ENCODE assay signal across 1 cellular context in the genomic region with DNA sequence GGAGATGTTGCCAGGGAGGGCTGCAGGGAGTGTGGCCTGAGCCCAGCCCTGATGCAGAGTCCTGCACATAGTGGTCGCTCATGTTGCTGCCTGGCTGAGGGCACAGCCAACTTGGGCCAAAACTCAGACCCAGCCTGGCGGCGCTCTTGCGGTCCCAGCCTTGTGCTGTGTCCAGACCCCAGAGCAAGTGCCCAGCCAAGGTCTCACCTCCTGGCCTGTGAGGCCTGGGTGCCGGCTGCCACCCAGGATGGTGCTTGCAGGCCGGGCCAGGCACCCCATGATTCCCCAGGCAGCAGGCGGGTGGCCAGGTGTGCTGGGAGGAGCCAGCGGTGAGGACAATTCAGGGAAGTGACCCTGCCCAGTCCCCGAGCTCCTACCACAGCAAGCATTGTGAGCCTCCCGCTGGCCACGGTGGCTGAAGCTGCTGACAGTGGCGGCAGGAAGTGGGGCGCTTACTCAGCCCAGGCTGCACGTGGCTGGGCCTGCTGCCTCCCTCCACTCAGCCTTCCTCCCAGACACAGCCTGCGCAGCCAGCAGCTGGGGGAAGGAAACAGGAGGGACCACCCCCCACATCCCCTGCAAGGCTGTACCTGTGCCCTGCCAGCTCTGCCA.
TF ChIP-seq lines count a peak whose summit lies in the region.

No MANE protein-coding gene starts in this region.

TF ChIP-seq in HepG2, 621 proteins besides CTCF, POLR2A, EP300 and RAD21 (continues in another document):
- no peak for TF ChIP-seq AHR (CRISPR knock-in tag; IDR thresholded peaks at IDR 0.05)
- TF ChIP-seq, protein P1, sequence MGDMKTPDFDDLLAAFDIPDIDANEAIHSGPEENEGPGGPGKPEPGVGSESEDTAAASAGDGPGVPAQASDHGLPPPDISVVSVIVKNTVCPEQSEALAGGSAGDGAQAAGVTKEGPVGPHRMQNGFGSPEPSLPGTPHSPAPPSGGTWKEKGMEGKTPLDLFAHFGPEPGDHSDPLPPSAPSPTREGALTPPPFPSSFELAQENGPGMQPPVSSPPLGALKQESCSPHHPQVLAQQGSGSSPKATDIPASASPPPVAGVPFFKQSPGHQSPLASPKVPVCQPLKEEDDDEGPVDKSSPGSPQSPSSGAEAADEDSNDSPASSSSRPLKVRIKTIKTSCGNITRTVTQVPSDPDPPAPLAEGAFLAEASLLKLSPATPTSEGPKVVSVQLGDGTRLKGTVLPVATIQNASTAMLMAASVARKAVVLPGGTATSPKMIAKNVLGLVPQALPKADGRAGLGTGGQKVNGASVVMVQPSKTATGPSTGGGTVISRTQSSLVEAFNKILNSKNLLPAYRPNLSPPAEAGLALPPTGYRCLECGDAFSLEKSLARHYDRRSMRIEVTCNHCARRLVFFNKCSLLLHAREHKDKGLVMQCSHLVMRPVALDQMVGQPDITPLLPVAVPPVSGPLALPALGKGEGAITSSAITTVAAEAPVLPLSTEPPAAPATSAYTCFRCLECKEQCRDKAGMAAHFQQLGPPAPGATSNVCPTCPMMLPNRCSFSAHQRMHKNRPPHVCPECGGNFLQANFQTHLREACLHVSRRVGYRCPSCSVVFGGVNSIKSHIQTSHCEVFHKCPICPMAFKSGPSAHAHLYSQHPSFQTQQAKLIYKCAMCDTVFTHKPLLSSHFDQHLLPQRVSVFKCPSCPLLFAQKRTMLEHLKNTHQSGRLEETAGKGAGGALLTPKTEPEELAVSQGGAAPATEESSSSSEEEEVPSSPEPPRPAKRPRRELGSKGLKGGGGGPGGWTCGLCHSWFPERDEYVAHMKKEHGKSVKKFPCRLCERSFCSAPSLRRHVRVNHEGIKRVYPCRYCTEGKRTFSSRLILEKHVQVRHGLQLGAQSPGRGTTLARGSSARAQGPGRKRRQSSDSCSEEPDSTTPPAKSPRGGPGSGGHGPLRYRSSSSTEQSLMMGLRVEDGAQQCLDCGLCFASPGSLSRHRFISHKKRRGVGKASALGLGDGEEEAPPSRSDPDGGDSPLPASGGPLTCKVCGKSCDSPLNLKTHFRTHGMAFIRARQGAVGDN (CRISPR knock-in tag; IDR thresholded peaks at IDR 0.05) = peak; percentile 97
- no peak for TF ChIP-seq U2AF2 (IDR thresholded peaks at IDR 0.05; ENCODE audit: low read depth, low read length)
- 0 out of 2 replicates have a peak, but pooled peaks have one; percentile 56 for TF ChIP-seq NRL (CRISPR knock-in tag; IDR thresholded peaks at IDR 0.05; ENCODE audit: borderline replicate concordance)
- peak; percentile 11; the same call in 1 of the 2 replicates for TF ChIP-seq SOX5 (CRISPR knock-in tag; IDR thresholded peaks at IDR 0.05; ENCODE audit: borderline replicate concordance)
- TF ChIP-seq GPN1 (CRISPR knock-in tag; IDR thresholded peaks at IDR 0.05; ENCODE audit: borderline replicate concordance) = no peak
- TF ChIP-seq ZNF275 (CRISPR knock-in tag; IDR thresholded peaks at IDR 0.05; ENCODE audit: borderline replicate concordance) = no peak
- peak; percentile 78; the same call in 1 of the 2 replicates for TF ChIP-seq TFDP1 (CRISPR knock-in tag; IDR thresholded peaks at IDR 0.05; ENCODE audit: borderline replicate concordance)
- no peak for TF ChIP-seq HNRNPK (IDR thresholded peaks at IDR 0.05; ENCODE audit: low read depth, low read length, poor library complexity, severe bottlenecking)
- peak; percentile 57 for TF ChIP-seq FOSL2 (CRISPR knock-in tag; IDR thresholded peaks at IDR 0.05)
- TF ChIP-seq GABPA (IDR thresholded peaks at IDR 0.05; ENCODE audit: low read depth, low read length) = no peak
- TF ChIP-seq GABPA (CRISPR knock-in tag; IDR thresholded peaks at IDR 0.05; ENCODE audit: low read depth) = peak; percentile 55
- TF ChIP-seq HNRNPL (IDR thresholded peaks at IDR 0.05; ENCODE audit: low read depth, low read length) = 0 out of 2 replicates have a peak, but pooled peaks have one; percentile 26
- TF ChIP-seq SALL1 (CRISPR knock-in tag; IDR thresholded peaks at IDR 0.05) = peak; percentile 50; the same call in 1 of the 2 replicates
- peak; percentile 89 for TF ChIP-seq MAX (IDR thresholded peaks at IDR 0.05)
- peak; percentile 68 for TF ChIP-seq ZBTB38 (CRISPR knock-in tag; IDR thresholded peaks at IDR 0.05)
- no peak for TF ChIP-seq MAZ (IDR thresholded peaks at IDR 0.05; ENCODE audit: borderline replicate concordance, low read depth, low read length)
- TF ChIP-seq MAZ (CRISPR knock-in tag; IDR thresholded peaks at IDR 0.05; ENCODE audit: low read depth) = no peak
- TF ChIP-seq, protein P2, sequence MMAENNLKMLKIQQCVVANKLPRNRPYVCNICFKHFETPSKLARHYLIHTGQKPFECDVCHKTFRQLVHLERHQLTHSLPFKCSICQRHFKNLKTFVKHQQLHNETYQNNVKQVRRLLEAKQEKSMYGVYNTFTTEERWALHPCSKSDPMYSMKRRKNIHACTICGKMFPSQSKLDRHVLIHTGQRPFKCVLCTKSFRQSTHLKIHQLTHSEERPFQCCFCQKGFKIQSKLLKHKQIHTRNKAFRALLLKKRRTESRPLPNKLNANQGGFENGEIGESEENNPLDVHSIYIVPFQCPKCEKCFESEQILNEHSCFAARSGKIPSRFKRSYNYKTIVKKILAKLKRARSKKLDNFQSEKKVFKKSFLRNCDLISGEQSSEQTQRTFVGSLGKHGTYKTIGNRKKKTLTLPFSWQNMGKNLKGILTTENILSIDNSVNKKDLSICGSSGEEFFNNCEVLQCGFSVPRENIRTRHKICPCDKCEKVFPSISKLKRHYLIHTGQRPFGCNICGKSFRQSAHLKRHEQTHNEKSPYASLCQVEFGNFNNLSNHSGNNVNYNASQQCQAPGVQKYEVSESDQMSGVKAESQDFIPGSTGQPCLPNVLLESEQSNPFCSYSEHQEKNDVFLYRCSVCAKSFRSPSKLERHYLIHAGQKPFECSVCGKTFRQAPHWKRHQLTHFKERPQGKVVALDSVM (CRISPR knock-in tag; IDR thresholded peaks at IDR 0.05) = no peak
- TF ChIP-seq FLYWCH1 (CRISPR knock-in tag; IDR thresholded peaks at IDR 0.05) = no peak
- TF ChIP-seq SAP130 (CRISPR knock-in tag; IDR thresholded peaks at IDR 0.05; ENCODE audit: low read depth) = peak; percentile 41; the same call in 1 of the 2 replicates
- peak; percentile 64 for TF ChIP-seq ZFY (CRISPR knock-in tag; IDR thresholded peaks at IDR 0.05)
- peak; percentile 50; the same call in 1 of the 2 replicates for TF ChIP-seq BHLHE40 (IDR thresholded peaks at IDR 0.05; ENCODE audit: low read length)
- peak; percentile 51; the same call in 1 of the 2 replicates for TF ChIP-seq ELF3 (CRISPR knock-in tag; IDR thresholded peaks at IDR 0.05)
- TF ChIP-seq MAFG (CRISPR knock-in tag; IDR thresholded peaks at IDR 0.05) = no peak
- peak; percentile 85 for TF ChIP-seq GABPB1 (CRISPR knock-in tag; IDR thresholded peaks at IDR 0.05)
- TF ChIP-seq JUNB (CRISPR knock-in tag; IDR thresholded peaks at IDR 0.05; ENCODE audit: borderline replicate concordance) = no peak
- TF ChIP-seq SRSF4 (IDR thresholded peaks at IDR 0.05; ENCODE audit: low read depth, low read length, poor library complexity, severe bottlenecking) = no peak
- TF ChIP-seq, protein P3, sequence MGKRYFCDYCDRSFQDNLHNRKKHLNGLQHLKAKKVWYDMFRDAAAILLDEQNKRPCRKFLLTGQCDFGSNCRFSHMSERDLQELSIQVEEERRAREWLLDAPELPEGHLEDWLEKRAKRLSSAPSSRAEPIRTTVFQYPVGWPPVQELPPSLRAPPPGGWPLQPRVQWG (CRISPR knock-in tag; IDR thresholded peaks at IDR 0.05; ENCODE audit: borderline replicate concordance, low read depth) = no peak
- TF ChIP-seq YY1 (IDR thresholded peaks at IDR 0.05; ENCODE audit: insufficient read depth, insufficient replicate concordance, low read depth, low read length) = no peak
- 0 out of 2 replicates have a peak, but pooled peaks have one; percentile 31 for TF ChIP-seq ZNF616 (CRISPR knock-in tag; IDR thresholded peaks at IDR 0.05; ENCODE audit: low read depth)
- TF ChIP-seq ERF (CRISPR knock-in tag; IDR thresholded peaks at IDR 0.05) = 0 out of 2 replicates have a peak, but pooled peaks have one; percentile 21
- TF ChIP-seq ZFX (CRISPR knock-in tag; IDR thresholded peaks at IDR 0.05; ENCODE audit: low read depth) = peak; percentile 75
- no peak for TF ChIP-seq HHEX (CRISPR knock-in tag; IDR thresholded peaks at IDR 0.05)
- TF ChIP-seq, protein P4, sequence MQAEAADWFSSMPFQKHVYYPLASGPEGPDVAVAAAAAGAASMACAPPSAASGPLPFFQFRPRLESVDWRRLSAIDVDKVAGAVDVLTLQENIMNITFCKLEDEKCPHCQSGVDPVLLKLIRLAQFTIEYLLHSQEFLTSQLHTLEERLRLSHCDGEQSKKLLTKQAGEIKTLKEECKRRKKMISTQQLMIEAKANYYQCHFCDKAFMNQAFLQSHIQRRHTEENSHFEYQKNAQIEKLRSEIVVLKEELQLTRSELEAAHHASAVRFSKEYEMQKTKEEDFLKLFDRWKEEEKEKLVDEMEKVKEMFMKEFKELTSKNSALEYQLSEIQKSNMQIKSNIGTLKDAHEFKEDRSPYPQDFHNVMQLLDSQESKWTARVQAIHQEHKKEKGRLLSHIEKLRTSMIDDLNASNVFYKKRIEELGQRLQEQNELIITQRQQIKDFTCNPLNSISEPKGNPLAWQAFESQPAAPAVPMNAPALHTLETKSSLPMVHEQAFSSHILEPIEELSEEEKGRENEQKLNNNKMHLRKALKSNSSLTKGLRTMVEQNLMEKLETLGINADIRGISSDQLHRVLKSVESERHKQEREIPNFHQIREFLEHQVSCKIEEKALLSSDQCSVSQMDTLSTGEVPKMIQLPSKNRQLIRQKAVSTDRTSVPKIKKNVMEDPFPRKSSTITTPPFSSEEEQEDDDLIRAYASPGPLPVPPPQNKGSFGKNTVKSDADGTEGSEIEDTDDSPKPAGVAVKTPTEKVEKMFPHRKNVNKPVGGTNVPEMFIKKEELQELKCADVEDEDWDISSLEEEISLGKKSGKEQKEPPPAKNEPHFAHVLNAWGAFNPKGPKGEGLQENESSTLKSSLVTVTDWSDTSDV (CRISPR knock-in tag; IDR thresholded peaks at IDR 0.05) = 0 out of 2 replicates have a peak, but pooled peaks have one; percentile 58
- TF ChIP-seq TFDP2 (CRISPR knock-in tag; IDR thresholded peaks at IDR 0.05) = 0 out of 2 replicates have a peak, but pooled peaks have one; percentile 38
- no peak for TF ChIP-seq PRDM10 (CRISPR knock-in tag; IDR thresholded peaks at IDR 0.05; ENCODE audit: low read depth)
